8 cellular contexts compared by ENCODE assay signal in the genomic region with DNA sequence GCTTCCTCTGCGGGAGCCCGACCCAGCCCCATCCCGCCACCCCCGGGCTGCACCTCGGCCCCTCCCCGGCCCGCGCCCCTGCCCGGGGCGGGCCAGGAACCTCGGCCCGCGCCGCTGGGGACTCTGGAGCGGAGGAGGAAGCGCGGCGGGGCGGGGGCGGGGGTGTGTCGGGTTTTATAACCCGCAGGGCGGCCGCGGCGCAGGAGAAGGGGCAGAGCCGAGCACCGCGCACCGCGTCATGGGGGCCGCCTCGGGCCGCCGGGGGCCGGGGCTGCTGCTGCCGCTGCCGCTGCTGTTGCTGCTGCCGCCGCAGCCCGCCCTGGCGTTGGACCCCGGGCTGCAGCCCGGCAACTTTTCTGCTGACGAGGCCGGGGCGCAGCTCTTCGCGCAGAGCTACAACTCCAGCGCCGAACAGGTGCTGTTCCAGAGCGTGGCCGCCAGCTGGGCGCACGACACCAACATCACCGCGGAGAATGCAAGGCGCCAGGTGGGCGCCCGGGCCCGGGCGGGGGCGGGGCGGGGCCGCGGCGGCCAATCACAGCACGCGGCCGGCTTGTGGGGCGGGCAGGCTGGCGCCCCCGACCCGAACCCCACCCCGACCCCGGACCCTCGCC. TPM values are rescaled to one million over a fixed set of nuclear protein-coding genes. Genes with fewer than 3 reads are reported as not detected.
DNase-seq lines count a peak whose midpoint lies in the region; ATAC-seq and TF ChIP-seq lines count a peak whose summit lies in the region.

Gene ACE, plus strand, starts transcription at position 205 of the 614 bp plus-strand sequence. Its CDS starts 34 bp downstream, at position 239.

- no peak for TF ChIP-seq CTCF in fibroblast of lung (conservative IDR thresholded peaks at IDR 0.05 in 1 of 2, IDR thresholded peaks at IDR 0.05 in 1 of 2; ENCODE audit: low read depth in 1 of 2, low read length in 2 of 2)
- TF ChIP-seq CTCF in natural killer cell (IDR thresholded peaks at IDR 0.05), result no peak
- TF ChIP-seq CTCF in vagina (IDR thresholded peaks at IDR 0.05), result no peak

- H3K4me1 ChIP-seq in fibroblast of lung (ENCODE audit: control insufficient read depth, extremely low read depth, insufficient read depth, low read length) (peaks cover 7% of the 10 kb centered on the region), vagina (peaks cover 32% of the 10 kb centered on the region)

- peak in 2 of 3 donors; percentile 55 to 61 for ATAC-seq in natural killer cell
- ATAC-seq in GM21529 (IDR thresholded peaks at IDR 0.05; ENCODE audit: unreplicated experiment), result no peak

- no peak for TF ChIP-seq POLR2A in vagina (IDR thresholded peaks at IDR 0.05)

- peak within 1 kb of the TSS; percentile 38 for H2AFZ ChIP-seq in fibroblast of lung (ENCODE audit: low read length)

- H3K4me3 ChIP-seq in fibroblast of lung (replicated peaks in 1 of 4; ENCODE audit: control extremely low read depth in 1 of 4, insufficient read depth in 1 of 4, low read depth in 3 of 4, low read length in 4 of 4), result peak within 1 kb of the TSS; percentile 18 to 51 (median 22)
- H3K4me3 ChIP-seq in vagina, result peak within 1 kb of the TSS; percentile 43 to 60

- no peaks in the 10 kb centered on the region for H3K36me3 ChIP-seq in fibroblast of lung (ENCODE audit: control insufficient read depth, insufficient read depth, low read length)
- H3K36me3 ChIP-seq in vagina, result no peaks in the 10 kb centered on the region

- peaks cover 0 to 13% of the 10 kb centered on the region in 2 donors for H3K4me1 Mint-ChIP-seq in natural killer cell

- no peaks in the 10 kb centered on the region for H3K36me3 Mint-ChIP-seq in natural killer cell

- peak; percentile 51 for DNase-seq in activated naive CD4-positive, alpha-beta T cell treated with Interleukin-2 at 50 U/mL for 16 hours
- DNase-seq in activated naive CD4-positive, alpha-beta T cell (lab: John Stamatoyannopoulos, UW), result no peak
- DNase-seq in NCI-H2171 (lab: John Stamatoyannopoulos, UW) (peak; percentile 86), activated T-cell treated with anti-CD3 and anti-CD28 coated beads for 48 hours (ENCODE audit: low read depth) (peak; percentile 32), fibroblast of lung (ENCODE audit: low read depth in 2 of 2) (peak in 1 of 2 donors; percentile 32), natural killer cell (no peak), vagina (ENCODE audit: extremely low spot score in 2 of 2) (no peak)

- no peak within 1 kb of the TSS for H3K9ac ChIP-seq in fibroblast of lung (ENCODE audit: insufficient read depth, low read length)

- H3K4me2 ChIP-seq in fibroblast of lung (ENCODE audit: extremely low read depth, insufficient read depth, low read length), result peak within 1 kb of the TSS; percentile 75

- no peaks in the 10 kb centered on the region for H4K20me1 ChIP-seq in fibroblast of lung (ENCODE audit: control insufficient read depth, extremely low read depth, insufficient read depth, low read length)

- H3K27ac Mint-ChIP-seq in natural killer cell, result no peak within 1 kb of the TSS

- intact Hi-C loops in natural killer cell (cut with micrococcal nuclease), result no loop called here
- intact Hi-C loops in vagina (cut with DNase I), result loop anchor here (5.0 kb wide), 1 partner anchor 45 kb away; no protein-coding TSS in a partner anchor

- no peaks in the 10 kb centered on the region for H3K9me3 ChIP-seq in fibroblast of lung (ENCODE audit: control insufficient read depth, insufficient read depth, low read depth, low read length)
- no peaks in the 10 kb centered on the region for H3K9me3 ChIP-seq in vagina

- H3K27me3 Mint-ChIP-seq in natural killer cell (ENCODE audit: low read depth in 2 of 2), result peaks cover 26 to 28% of the 10 kb centered on the region in 2 donors

- H3K27me3 ChIP-seq in fibroblast of lung (ENCODE audit: control insufficient read depth, insufficient read depth, low read length) (peaks cover 7% of the 10 kb centered on the region), vagina (no peaks in the 10 kb centered on the region)

- H3K9me3 Mint-ChIP-seq in natural killer cell, result no peaks in the 10 kb centered on the region

- H3K27ac ChIP-seq in fibroblast of lung (ENCODE audit: insufficient read depth, low read length), result no peak within 1 kb of the TSS
- H3K27ac ChIP-seq in vagina, result peak within 1 kb of the TSS; percentile 10

- H3K79me2 ChIP-seq in fibroblast of lung (ENCODE audit: control insufficient read depth, insufficient read depth, low read length), result no peaks in the 10 kb centered on the region

- H3K4me3 Mint-ChIP-seq in natural killer cell, result peak within 1 kb of the TSS; percentile 79

RNA-seq across cellular contexts. Expression of gene ACE, which starts in this region (rescaled TPM):
- total RNA-seq in fibroblast of lung (2.5 and 2.6 TPM in 2 replicates), natural killer cell (1 to 10 TPM in 2 of 3 donors, under 1 TPM in 1; 0.86 to 1.2 (median 1.0) TPM), vagina (9.6 TPM)
- 0.92 and 3.4 TPM in 2 replicates for polyA plus RNA-seq in fibroblast of lung
- polyA plus RNA-seq in fibroblast of lung (2012), result 2.0 and 5.2 TPM in 2 replicates
- 2.3 and 20.0 TPM in 2 replicates for polyA minus RNA-seq in fibroblast of lung (ENCODE audit: low replicate concordance)

Comparison
In these comparisons a context has a peak if more than half of its experiments do, and no peak if none do; other contexts are left out.
1. DNase-seq: peak in activated naive CD4-positive, alpha-beta T cell treated with Interleukin-2 at 50 U/mL for 16 hours (single experiment), NCI-H2171 (single experiment) and activated T-cell treated with anti-CD3 and anti-CD28 coated beads for 48 hours (single experiment); none in activated naive CD4-positive, alpha-beta T cell (0 of 4), natural killer cell (single experiment) and vagina (0 of 2).